16 cellular contexts compared by ENCODE assay signal in the genomic region with DNA sequence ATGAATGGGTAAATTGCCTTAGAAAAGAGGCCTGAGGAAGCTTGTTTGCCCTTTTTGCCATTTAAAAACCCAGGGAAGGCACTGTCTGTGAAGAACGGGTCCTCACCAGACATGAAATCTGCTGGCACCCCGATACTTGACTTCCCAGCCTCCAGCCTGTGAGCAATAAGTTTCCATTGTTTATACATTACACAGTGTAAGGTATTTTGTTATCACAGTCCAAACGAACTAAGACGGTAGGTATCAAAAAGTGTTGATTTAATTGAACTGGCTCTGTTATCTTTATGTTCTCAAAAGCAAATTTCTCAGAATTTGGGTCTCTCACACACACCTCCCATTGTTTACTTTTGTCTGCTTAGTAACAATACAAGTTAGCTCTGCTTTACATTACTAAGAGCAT.
A peak's percentile ranks its signal among the peaks of the same experiment; 100 is the strongest.
DNase-seq lines count a peak whose midpoint lies in the region; ATAC-seq, FAIRE-seq and TF ChIP-seq lines count a peak whose summit lies in the region.
"Had no signal": no experiment of that assay in that cellular context is flagged by ENCODE, and none has a peak within 500 bp of the region (broad histone marks: within the 10 kb centered on the region; RNA-seq: fewer than 3 reads in every experiment).

No MANE protein-coding gene starts in this region.

- no peak overlapping the region for H3K4me2 ChIP-seq in endothelial cell of umbilical vein (ENCODE audit: insufficient read depth, low read length)

- H3K36me3 ChIP-seq in body of pancreas (replicated peaks in 1 of 2; ENCODE audit: insufficient read depth in 1 of 2, low read depth in 2 of 2) (no peaks in the 10 kb centered on the region), endothelial cell of umbilical vein (ENCODE audit: control insufficient read depth in 2 of 2, extremely low read depth in 1 of 2, insufficient read depth in 2 of 2, low read length in 2 of 2) (no peaks in the 10 kb centered on the region), pancreas (no peaks in the 10 kb centered on the region), right atrium auricular region (no peaks in the 10 kb centered on the region)

- BruUV-seq in endothelial cell of umbilical vein (replicated peaks; lab: Mats Ljungman, UMichigan), result no TSS peak

- FAIRE-seq in endothelial cell of umbilical vein (lab: Jason Lieb, UNC) (no peak), pancreas (lab: Jason Lieb, UNC) (no peak)
- FAIRE-seq: GM12892 had no signal

- dilution Hi-C loops in endothelial cell of umbilical vein (cut with MboI; ENCODE audit: extremely low pct_ligation_motif_present, low sequenced_read_pairs), result no loop called here

- DNase-seq in body of pancreas (peak in 2 of 4 donors; percentile 31 to 39), endothelial cell of umbilical vein (ENCODE audit: low read depth, low spot score) (no peak), pancreas (peak in 1 of 6 donors; percentile 50), NOMO-1 treated with dmso at 0.1 percent for 144 hours (lab: John Stamatoyannopoulos, UW; ENCODE audit: unreplicated experiment) (no peak), right atrium auricular region (ENCODE audit: low spot score) (no peak)
- DNase-seq: C1 segment of cervical spinal cord; Calu3; CD4-positive, alpha-beta memory T cell; COR-L47; DMS53; DMS79 treated with DMSO at 0.1 percent for 48 hours; GF-D8; H9 had no signal

- no peaks in the 10 kb centered on the region for H3K9me1 ChIP-seq in endothelial cell of umbilical vein (replicated peaks; ENCODE audit: control insufficient read depth, extremely low read depth, insufficient read depth, low read length)

- WGBS in body of pancreas, 2 donors, result 34 to 35% methylated on average over 4 of the region's 4 CpGs
- WGBS in pancreas, 2 donors, result 21 to 25% methylated on average over 4 of the region's 4 CpGs

- TF ChIP-seq CTCF in body of pancreas (IDR thresholded peaks at IDR 0.05) (no peak), endothelial cell of umbilical vein (IDR thresholded peaks at IDR 0.05; ENCODE audit: extremely low read depth in 1 of 2, insufficient read depth in 1 of 2, low read depth in 1 of 2, low read length in 2 of 2) (no peak), pancreas (IDR thresholded peaks at IDR 0.05) (no peak), right atrium auricular region (IDR thresholded peaks at IDR 0.05) (no peak)

- H3K27me3 ChIP-seq in body of pancreas, result no peaks in the 10 kb centered on the region
- H3K27me3 ChIP-seq in endothelial cell of umbilical vein (ENCODE audit: control insufficient read depth in 2 of 2, insufficient read depth in 2 of 2, low read length in 2 of 2), result no peaks in the 10 kb centered on the region
- no peaks in the 10 kb centered on the region for H3K27me3 ChIP-seq in pancreas
- H3K27me3 ChIP-seq in right atrium auricular region, result no peaks in the 10 kb centered on the region

- H3K9ac ChIP-seq in endothelial cell of umbilical vein (replicated peaks; ENCODE audit: extremely low read depth, insufficient read depth, low read length), result no peak overlapping the region

- H3K4me1 ChIP-seq in body of pancreas (peaks cover 73% of the 10 kb centered on the region), endothelial cell of umbilical vein (ENCODE audit: control insufficient read depth, extremely low read depth, insufficient read depth, low read length) (peaks cover 16% of the 10 kb centered on the region), pancreas (peaks cover 15 to 63% (median 35%) of the 10 kb centered on the region in 3 donors), right atrium auricular region (peaks cover 0 to 16% of the 10 kb centered on the region in 2 donors)

- no peaks in the 10 kb centered on the region for H4K20me1 ChIP-seq in endothelial cell of umbilical vein (replicated peaks; ENCODE audit: control insufficient read depth, extremely low read depth, insufficient read depth, low read length)

- H2AFZ ChIP-seq in endothelial cell of umbilical vein (ENCODE audit: low read depth, low read length), result peak overlapping the region; percentile 39

- H3K9me3 ChIP-seq in body of pancreas (no peaks in the 10 kb centered on the region), endothelial cell of umbilical vein (replicated peaks; ENCODE audit: control insufficient read depth, insufficient read depth, low read length) (no peaks in the 10 kb centered on the region), pancreas (no peaks in the 10 kb centered on the region), right atrium auricular region (no peaks in the 10 kb centered on the region)

- ATAC-seq in body of pancreas (peak; percentile 83), pancreas (peak; percentile 68 to 76 (median 74)), GM21619 (IDR thresholded peaks at IDR 0.05; ENCODE audit: unreplicated experiment) (no peak)
- ATAC-seq: HCT116 had no signal

- CTCF ChIA-PET in endothelial cell of umbilical vein (lab: Charles Lee), result no interaction called here

- no peak for TF ChIP-seq POLR2A in body of pancreas (IDR thresholded peaks at IDR 0.05)
- TF ChIP-seq POLR2A in endothelial cell of umbilical vein (IDR thresholded peaks at IDR 0.05; ENCODE audit: low read depth, low read length), result no peak

- intact Hi-C loops in body of pancreas (cut with DNase I) (no loop called here), endothelial cell of umbilical vein (cut with micrococcal nuclease) (no loop called here), pancreas (cut with DNase I) (loop anchor here in 1 of 3 donors (10.0 kb wide), 1 partner anchor 179 kb away; a partner anchor contains a TSS)

- H3K4me3 ChIP-seq in body of pancreas (no peak overlapping the region), endothelial cell of umbilical vein (replicated peaks in 1 of 3; ENCODE audit: insufficient read depth in 1 of 3, low read depth in 1 of 3, low read length in 3 of 3) (no peak overlapping the region), pancreas (no peak overlapping the region), right atrium auricular region (no peak overlapping the region)

- POLR2A ChIA-PET in endothelial cell of umbilical vein (lab: Charles Lee), result no interaction called here

- peak overlapping the region; percentile 28 to 77 (median 73) for H3K27ac ChIP-seq in body of pancreas
- no peak overlapping the region for H3K27ac ChIP-seq in endothelial cell of umbilical vein (ENCODE audit: insufficient read depth, low read depth, low read length)
- H3K27ac ChIP-seq in pancreas, result peak overlapping the region in 2 of 4 donors; percentile 64 to 86
- H3K27ac ChIP-seq in right atrium auricular region, result no peak overlapping the region

- no peaks in the 10 kb centered on the region for H3K79me2 ChIP-seq in endothelial cell of umbilical vein (ENCODE audit: control insufficient read depth, insufficient read depth, low read length)

TF ChIP-seq in endothelial cell of umbilical vein, 7 proteins besides CTCF, POLR2A, EP300 and RAD21:
- TF ChIP-seq, protein P1, sequence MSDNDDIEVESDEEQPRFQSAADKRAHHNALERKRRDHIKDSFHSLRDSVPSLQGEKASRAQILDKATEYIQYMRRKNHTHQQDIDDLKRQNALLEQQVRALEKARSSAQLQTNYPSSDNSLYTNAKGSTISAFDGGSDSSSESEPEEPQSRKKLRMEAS (IDR thresholded peaks at IDR 0.05; ENCODE audit: insufficient read depth, insufficient read length), result no peak
- TF ChIP-seq FOS (IDR thresholded peaks at IDR 0.05; ENCODE audit: borderline replicate concordance, insufficient read depth, low read length), result no peak
- no peak for TF ChIP-seq POLR2AphosphoS5 (IDR thresholded peaks at IDR 0.05; ENCODE audit: insufficient read depth, low read depth, low read length)
- no peak for TF ChIP-seq GATA2 (IDR thresholded peaks at IDR 0.05; ENCODE audit: insufficient read depth, insufficient read length, low read depth, low read length)
- TF ChIP-seq JUN (IDR thresholded peaks at IDR 0.05; ENCODE audit: borderline replicate concordance, insufficient read depth, insufficient read length, low read depth), result no peak
- no peak for TF ChIP-seq EZH2 (IDR thresholded peaks at IDR 0.05; ENCODE audit: borderline replicate concordance, low read depth, low read length, severe bottlenecking)
- no peak for TF ChIP-seq MYC (IDR thresholded peaks at IDR 0.05; ENCODE audit: low read depth, low read length)
TF ChIP-seq in endothelial cell of umbilical vein: peak in this region for 0.

Comparison
In these comparisons a context has a peak if more than half of its experiments do, and no peak if none do; other contexts are left out.
1. H3K27ac ChIP-seq: peak in body of pancreas (4 of 4); none in endothelial cell of umbilical vein (single experiment) and right atrium auricular region (0 of 2).